8 cellular contexts compared by ENCODE assay signal in genomic region chr9:34988218-34989055, GRCh38. TPM values are rescaled to one million over a fixed set of nuclear protein-coding genes. Genes with fewer than 3 reads are reported as not detected.
DNase-seq lines count a peak whose midpoint lies in the region; ATAC-seq, FAIRE-seq and TF ChIP-seq lines count a peak whose summit lies in the region.

No MANE protein-coding gene starts in this region.

- H3K79me2 ChIP-seq in OCI-LY7 (ENCODE audit: insufficient read depth, low read depth, low read length) (no peaks in the 10 kb centered on the region), K562 (ENCODE audit: control insufficient read depth, insufficient read depth, low read length) (no peaks in the 10 kb centered on the region; the same call in 2 of the 3 replicates)

- intact Hi-C loops in OCI-LY7 (cut with micrococcal nuclease; ENCODE audit: unreplicated experiment) (loop anchor here (1.0 to 5.0 kb wide), 4 partner anchors 84 to 174 kb away; partner anchors contain the start of genes ATOSB, STOML2, UNC13B and VCP), K562 (cut with micrococcal nuclease) (no loop called here)

- ATAC-seq in K562, result no peak
- ATAC-seq in HG03342 (IDR thresholded peaks at IDR 0.05; ENCODE audit: unreplicated experiment), result no peak
- no peak for ATAC-seq in GM21825 (IDR thresholded peaks at IDR 0.05; ENCODE audit: unreplicated experiment)

- no peak for TF ChIP-seq POLR2A in K562 (conservative IDR thresholded peaks at IDR 0.05)

- peak overlapping the region; percentile 66 for H3K4me3 ChIP-seq in OCI-LY7 (ENCODE audit: low read depth, low read length, poor library complexity, severe bottlenecking)
- H3K4me3 ChIP-seq in K562, result peak overlapping the region; percentile 42

- no peak for TF ChIP-seq RAD21 in K562 (CRISPR knock-in tag; conservative IDR thresholded peaks at IDR 0.05 in 1 of 2, IDR thresholded peaks at IDR 0.05 in 1 of 2)

- DNase-seq in OCI-LY7 (ENCODE audit: low spot score) (no peak), K562 (ENCODE audit: extremely low read depth in 1 of 4, low spot score in 3 of 4) (peak in 3 of 4 experiments; percentile 36 to 46 (median 46)), iris pigment epithelial cell (ENCODE audit: low read depth) (peak; percentile 22), kidney glomerular epithelial cell (lab: John Stamatoyannopoulos, UW) (no peak)
- DNase-seq in stimulated activated CD4-positive, alpha-beta T cell treated with anti-CD3 and anti-CD28 coated beads, Interleukin-12 subunit alpha, Interleukin-12 subunit beta, amount 100 ng/mL, for 48 hours (ENCODE audit: low read depth in 2 of 3, low spot score in 1 of 3), result peak in 2 of 3 donors; percentile 24 to 42

- H3K9me3 ChIP-seq in ES-I3 (ENCODE audit: control insufficient read depth, insufficient read depth, low read length) (no peaks in the 10 kb centered on the region), OCI-LY7 (ENCODE audit: low read length) (no peaks in the 10 kb centered on the region), K562 (replicated peaks; ENCODE audit: control insufficient read depth, insufficient read depth, low read depth, low read length) (no peaks in the 10 kb centered on the region)

- CTCF ChIA-PET in OCI-LY7 (lab: Charles Lee; ENCODE audit: unreplicated experiment), result no interaction called here
- CTCF ChIA-PET in K562 (lab: Yijun Ruan, JAX; ENCODE audit: low intra/inter-chr PET ratio), result no interaction called here

- H2AFZ ChIP-seq in OCI-LY7 (ENCODE audit: low read length) (peak overlapping the region; percentile 56), K562 (ENCODE audit: low read depth, low read length) (peak overlapping the region; percentile 92)

- in situ Hi-C loops in K562 (cut with MboI), result no loop called here

- TF ChIP-seq EP300 in K562 (IDR thresholded peaks at IDR 0.05; ENCODE audit: low read length), result no peak; the same call in 1 of the 2 replicates

- FAIRE-seq in K562 (lab: Jason Lieb, UNC), result no peak

- H3K9me1 ChIP-seq in K562 (ENCODE audit: control insufficient read depth, insufficient read depth, low read length), result peaks cover 4% of the 10 kb centered on the region

- no peaks in the 10 kb centered on the region for H4K20me1 ChIP-seq in OCI-LY7 (ENCODE audit: insufficient read depth, low read length)
- no peaks in the 10 kb centered on the region for H4K20me1 ChIP-seq in K562 (replicated peaks; ENCODE audit: control insufficient read depth, insufficient read depth, low read length)

- H3K27ac ChIP-seq in OCI-LY7 (ENCODE audit: low read depth, low read length, poor library complexity, severe bottlenecking) (peak overlapping the region; percentile 13), K562 (ENCODE audit: extremely low read depth, low read depth, low read length) (peak overlapping the region; percentile 44)

- H3K27me3 ChIP-seq in K562 (ENCODE audit: control insufficient read depth in 2 of 2, insufficient read depth in 2 of 2, low read length in 2 of 2), result peaks cover 0 to 4% of the 10 kb centered on the region in 2 experiments; a peak in 1 of 5 replicates

- H3K9me2 ChIP-seq in OCI-LY7 (ENCODE audit: insufficient read depth, low read length), result no peaks in the 10 kb centered on the region

- BruUV-seq in OCI-LY7 (replicated peaks; lab: Mats Ljungman, UMichigan) (no TSS peak), K562 (replicated peaks; lab: Mats Ljungman, UMichigan) (no TSS peak)

- TF ChIP-seq CTCF in OCI-LY7 (conservative IDR thresholded peaks at IDR 0.05; ENCODE audit: low read length), result no peak
- TF ChIP-seq CTCF in K562 (IDR thresholded peaks at IDR 0.05 in 2 of 3, conservative IDR thresholded peaks at IDR 0.05 in 1 of 3; ENCODE audit: insufficient read depth in 2 of 3, low read depth in 1 of 3, low read length in 3 of 3), result no peak

- H3K4me1 ChIP-seq in ES-I3 (ENCODE audit: insufficient read depth, low read length) (peaks cover 32% of the 10 kb centered on the region), OCI-LY7 (ENCODE audit: insufficient read depth, low read length, poor library complexity, severe bottlenecking) (peaks cover 60% of the 10 kb centered on the region), K562 (replicated peaks in 1 of 2; ENCODE audit: control insufficient read depth in 2 of 2, insufficient read depth in 2 of 2, low read length in 2 of 2) (peaks cover 24 to 36% of the 10 kb centered on the region in 2 experiments)

- POLR2A ChIA-PET in OCI-LY7 (lab: Charles Lee) (interaction anchor here (0.7 kb wide), 3 partner anchors 86 to 1557 kb away, joined by 3 to 4 read pairs (median 3); no protein-coding TSS in a partner anchor), K562 (lab: Yijun Ruan, JAX) (interaction anchor here (0.5 to 0.6 kb wide), 2 partner anchors 89 to 99 kb away, joined by 3 read pairs; no protein-coding TSS in a partner anchor)

- H3K4me2 ChIP-seq in OCI-LY7 (ENCODE audit: low read length), result peak overlapping the region; percentile 71
- peak overlapping the region; percentile 78 for H3K4me2 ChIP-seq in K562 (ENCODE audit: insufficient read depth, low read length)

- no peaks in the 10 kb centered on the region for H3K36me3 ChIP-seq in ES-I3 (ENCODE audit: insufficient read depth, low read length)
- H3K36me3 ChIP-seq in OCI-LY7 (ENCODE audit: insufficient read depth, low read length), result no peaks in the 10 kb centered on the region
- no peaks in the 10 kb centered on the region for H3K36me3 ChIP-seq in K562 (ENCODE audit: control insufficient read depth, insufficient read depth, low read length)

- peak overlapping the region; percentile 69 for H3K9ac ChIP-seq in ES-I3 (ENCODE audit: low read depth, low read length)
- peak overlapping the region; percentile 42 to 85; a peak in 2 of 4 replicates for H3K9ac ChIP-seq in K562 (ENCODE audit: insufficient read depth in 1 of 2, low read depth in 2 of 2, low read length in 2 of 2)

- 22% methylated on average over 13 of the region's 29 CpGs for WGBS in K562 (ENCODE audit: insufficient coverage, low coverage, missing lambda C conversion rate)

TF ChIP-seq in K562, 482 proteins besides CTCF, POLR2A, EP300 and RAD21 (continues in another document):
- TF ChIP-seq THRA (IDR thresholded peaks at IDR 0.05) (peak; percentile 89), CREM (IDR thresholded peaks at IDR 0.05; ENCODE audit: low read depth) (peak; percentile 79)

RNA-seq across cellular contexts. Expression of gene DNAJB5, which starts 1.1 kb away (rescaled TPM):
- total RNA-seq in OCI-LY7 (2014; rRNA removed; shearing (Covaris generic)), result 4.6 and 5.1 TPM in 2 replicates
- 5.8 and 6.7 TPM in 2 replicates for total RNA-seq in OCI-LY7 (2022)
- total RNA-seq in K562 (2011; cell fraction: chromatin; rRNA removed; ENCODE audit: low replicate concordance), result 1.4 and 3.1 TPM in 2 replicates
- total RNA-seq in K562 (2011; cell fraction: nucleolus; rRNA removed), result 1.7 and 1.8 TPM in 2 replicates
- total RNA-seq in K562 (2011; cell fraction: nucleoplasm; rRNA removed), result 1.8 and 3.4 TPM in 2 replicates
- 4.1 and 5.2 TPM in 2 replicates for total RNA-seq in K562 (2014; rRNA removed)
- 3.7 TPM in 2 replicates for total RNA-seq in K562 (2014; rRNA removed; fragmentation: Illumina TruSeq; extraction: Trizol)
- total RNA-seq in K562 (2015; rRNA removed; fragmentation: Illumina TruSeq; extraction: Trizol), result 2.6 and 2.7 TPM in 2 replicates
- 3.6 and 4.4 TPM in 2 replicates for total RNA-seq in K562 (2021)
- 1.5 and 1.7 TPM in 2 replicates for polyA plus RNA-seq in K562 (2011; rRNA removed)
- polyA plus RNA-seq in K562 (2011; cell fraction: cytosol; rRNA removed), result 2.7 and 2.8 TPM in 2 replicates
- polyA plus RNA-seq in K562 (2011; cell fraction: nucleus; rRNA removed), result 2.3 and 4.1 TPM in 2 replicates
- 4.6 and 5.0 TPM in 2 replicates for polyA plus RNA-seq in K562 (2012)
- 7.4 and 7.8 TPM in 2 replicates for polyA plus RNA-seq in K562 (2014; fragmentation: Illumina TruSeq; extraction: Trizol)
- under 1 TPM; 0.15 to 0.63 TPM for polyA plus RNA-seq in K562 (2014; fragmentation: Nextera tagmentation; extraction: Ambion mirVana)
- 3.7 and 4.2 TPM in 2 replicates for polyA plus RNA-seq in K562 (2014; rRNA removed)
- polyA minus RNA-seq in K562 (2011; rRNA and poly(A)+ RNA removed), result 1.0 and 1.6 TPM in 2 replicates
- 1.1 and 1.2 TPM in 2 replicates for polyA minus RNA-seq in K562 (2011; cell fraction: cytosol; rRNA and poly(A)+ RNA removed)
- polyA minus RNA-seq in K562 (2011; cell fraction: nucleus; rRNA and poly(A)+ RNA removed), result 1.2 and 1.4 TPM in 2 replicates

RNA-seq across cellular contexts. Expression of gene PHF24, which starts 30.4 kb away (rescaled TPM):
- total RNA-seq in OCI-LY7 (2014; rRNA removed; shearing (Covaris generic)), result not detected in 2 replicates
- total RNA-seq in OCI-LY7 (2022), result not detected in 2 replicates
- total RNA-seq in K562 (2011; cell fraction: chromatin; rRNA removed; ENCODE audit: low replicate concordance), result not detected in 2 replicates
- total RNA-seq in K562 (2011; cell fraction: nucleolus; rRNA removed), result not detected in 2 replicates
- total RNA-seq in K562 (2011; cell fraction: nucleoplasm; rRNA removed), result not detected in 2 replicates
- not detected in 2 replicates for total RNA-seq in K562 (2014; rRNA removed)
- not detected in 2 replicates for total RNA-seq in K562 (2014; rRNA removed; fragmentation: Illumina TruSeq; extraction: Trizol)
- total RNA-seq in K562 (2015; rRNA removed; fragmentation: Illumina TruSeq; extraction: Trizol), result not detected in 2 replicates
- total RNA-seq in K562 (2021), result not detected in 2 replicates
- polyA plus RNA-seq in K562 (2011; rRNA removed), result 0.01 TPM in 2 replicates
- not detected in 2 replicates for polyA plus RNA-seq in K562 (2011; cell fraction: cytosol; rRNA removed)
- polyA plus RNA-seq in K562 (2011; cell fraction: nucleus; rRNA removed), result 0.01 TPM in 1 of 2 replicates, not detected in the other
- polyA plus RNA-seq in K562 (2012), result 0.03 TPM in 1 of 2 replicates, not detected in the other
- not detected in 2 replicates for polyA plus RNA-seq in K562 (2014; fragmentation: Illumina TruSeq; extraction: Trizol)
- polyA plus RNA-seq in K562 (2014; fragmentation: Nextera tagmentation; extraction: Ambion mirVana), result not detected
- 0.01 TPM in 1 of 2 replicates, not detected in the other for polyA plus RNA-seq in K562 (2014; rRNA removed)
- polyA minus RNA-seq in K562 (2011; rRNA and poly(A)+ RNA removed), result not detected in 2 replicates
- not detected in 2 replicates for polyA minus RNA-seq in K562 (2011; cell fraction: cytosol; rRNA and poly(A)+ RNA removed)
- polyA minus RNA-seq in K562 (2011; cell fraction: nucleus; rRNA and poly(A)+ RNA removed), result not detected in 2 replicates

Comparison
In these comparisons a context has a peak if more than half of its experiments do, and no peak if none do; other contexts are left out.
1. DNase-seq: peak in K562 (3 of 4), iris pigment epithelial cell (single experiment) and stimulated activated CD4-positive, alpha-beta T cell treated with anti-CD3 and anti-CD28 coated beads, Interleukin-12 subunit alpha, Interleukin-12 subunit beta, amount 100 ng/mL, for 48 hours (2 of 3); none in OCI-LY7 (single experiment) and kidney glomerular epithelial cell (single experiment).